Comparison of ENCODE assay signal across 2 cellular contexts in the genomic region with DNA sequence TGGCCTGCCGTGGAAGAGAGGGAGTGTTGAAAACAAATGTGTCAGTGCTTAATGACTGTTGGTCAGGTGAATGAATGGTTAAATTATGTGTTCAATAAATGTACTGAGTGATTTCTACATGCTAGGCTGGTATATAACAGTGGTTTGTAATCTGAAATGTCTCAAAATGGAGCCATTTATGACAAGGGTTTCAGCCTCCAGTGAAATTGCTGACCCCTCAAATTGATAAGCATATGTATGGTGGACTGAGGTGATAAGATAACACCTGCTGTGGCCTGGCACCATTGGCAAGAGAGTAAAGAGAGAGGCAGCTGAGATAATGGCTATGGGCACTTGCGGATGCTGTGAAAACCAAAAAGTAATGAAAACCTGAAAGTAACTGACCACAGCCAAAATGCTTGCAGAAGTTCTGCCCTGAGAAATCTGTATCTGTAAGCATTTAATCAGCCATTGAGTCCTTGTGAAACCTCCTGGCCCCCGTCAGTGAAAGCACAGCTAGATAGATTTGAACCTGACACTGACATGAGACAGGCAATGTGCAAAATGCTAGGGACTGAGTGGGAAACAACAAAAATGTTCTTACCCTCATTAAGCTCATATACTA.
TF ChIP-seq lines count a peak whose summit lies in the region.

No MANE protein-coding gene starts in this region.

TF ChIP-seq in SK-N-SH, 30 proteins besides CTCF, POLR2A, EP300 and RAD21 (continued from another document):
- TF ChIP-seq, protein P1, sequence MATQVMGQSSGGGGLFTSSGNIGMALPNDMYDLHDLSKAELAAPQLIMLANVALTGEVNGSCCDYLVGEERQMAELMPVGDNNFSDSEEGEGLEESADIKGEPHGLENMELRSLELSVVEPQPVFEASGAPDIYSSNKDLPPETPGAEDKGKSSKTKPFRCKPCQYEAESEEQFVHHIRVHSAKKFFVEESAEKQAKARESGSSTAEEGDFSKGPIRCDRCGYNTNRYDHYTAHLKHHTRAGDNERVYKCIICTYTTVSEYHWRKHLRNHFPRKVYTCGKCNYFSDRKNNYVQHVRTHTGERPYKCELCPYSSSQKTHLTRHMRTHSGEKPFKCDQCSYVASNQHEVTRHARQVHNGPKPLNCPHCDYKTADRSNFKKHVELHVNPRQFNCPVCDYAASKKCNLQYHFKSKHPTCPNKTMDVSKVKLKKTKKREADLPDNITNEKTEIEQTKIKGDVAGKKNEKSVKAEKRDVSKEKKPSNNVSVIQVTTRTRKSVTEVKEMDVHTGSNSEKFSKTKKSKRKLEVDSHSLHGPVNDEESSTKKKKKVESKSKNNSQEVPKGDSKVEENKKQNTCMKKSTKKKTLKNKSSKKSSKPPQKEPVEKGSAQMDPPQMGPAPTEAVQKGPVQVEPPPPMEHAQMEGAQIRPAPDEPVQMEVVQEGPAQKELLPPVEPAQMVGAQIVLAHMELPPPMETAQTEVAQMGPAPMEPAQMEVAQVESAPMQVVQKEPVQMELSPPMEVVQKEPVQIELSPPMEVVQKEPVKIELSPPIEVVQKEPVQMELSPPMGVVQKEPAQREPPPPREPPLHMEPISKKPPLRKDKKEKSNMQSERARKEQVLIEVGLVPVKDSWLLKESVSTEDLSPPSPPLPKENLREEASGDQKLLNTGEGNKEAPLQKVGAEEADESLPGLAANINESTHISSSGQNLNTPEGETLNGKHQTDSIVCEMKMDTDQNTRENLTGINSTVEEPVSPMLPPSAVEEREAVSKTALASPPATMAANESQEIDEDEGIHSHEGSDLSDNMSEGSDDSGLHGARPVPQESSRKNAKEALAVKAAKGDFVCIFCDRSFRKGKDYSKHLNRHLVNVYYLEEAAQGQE (IDR thresholded peaks at IDR 0.05; ENCODE audit: low read depth, low read length): no peak
- TF ChIP-seq FOSL2 (IDR thresholded peaks at IDR 0.05; ENCODE audit: borderline replicate concordance, low read depth) (no peak), NFIC (IDR thresholded peaks at IDR 0.05; ENCODE audit: borderline replicate concordance) (no peak), POLR2AphosphoS5 (IDR thresholded peaks at IDR 0.05; ENCODE audit: low read depth, low read length) (no peak), EZH2phosphoT487 (IDR thresholded peaks at IDR 0.05; ENCODE audit: borderline replicate concordance, low read depth) (no peak), RCOR1 (IDR thresholded peaks at IDR 0.05; ENCODE audit: low read length) (peak; percentile 55), GATA2 (CRISPR knock-in tag; IDR thresholded peaks at IDR 0.05) (peak; percentile 68; the same call in 1 of the 2 replicates)
- TF ChIP-seq, protein P2, sequence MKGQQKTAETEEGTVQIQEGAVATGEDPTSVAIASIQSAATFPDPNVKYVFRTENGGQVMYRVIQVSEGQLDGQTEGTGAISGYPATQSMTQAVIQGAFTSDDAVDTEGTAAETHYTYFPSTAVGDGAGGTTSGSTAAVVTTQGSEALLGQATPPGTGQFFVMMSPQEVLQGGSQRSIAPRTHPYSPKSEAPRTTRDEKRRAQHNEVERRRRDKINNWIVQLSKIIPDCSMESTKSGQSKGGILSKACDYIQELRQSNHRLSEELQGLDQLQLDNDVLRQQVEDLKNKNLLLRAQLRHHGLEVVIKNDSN (IDR thresholded peaks at IDR 0.05; ENCODE audit: borderline replicate concordance, low read depth): no peak

TF ChIP-seq in SK-N-SH treated with all-trans-retinoic acid at 6 μM for 48 hours, 23 proteins besides CTCF, POLR2A, EP300 and RAD21 (continued from another document):
- TF ChIP-seq, protein P3, sequence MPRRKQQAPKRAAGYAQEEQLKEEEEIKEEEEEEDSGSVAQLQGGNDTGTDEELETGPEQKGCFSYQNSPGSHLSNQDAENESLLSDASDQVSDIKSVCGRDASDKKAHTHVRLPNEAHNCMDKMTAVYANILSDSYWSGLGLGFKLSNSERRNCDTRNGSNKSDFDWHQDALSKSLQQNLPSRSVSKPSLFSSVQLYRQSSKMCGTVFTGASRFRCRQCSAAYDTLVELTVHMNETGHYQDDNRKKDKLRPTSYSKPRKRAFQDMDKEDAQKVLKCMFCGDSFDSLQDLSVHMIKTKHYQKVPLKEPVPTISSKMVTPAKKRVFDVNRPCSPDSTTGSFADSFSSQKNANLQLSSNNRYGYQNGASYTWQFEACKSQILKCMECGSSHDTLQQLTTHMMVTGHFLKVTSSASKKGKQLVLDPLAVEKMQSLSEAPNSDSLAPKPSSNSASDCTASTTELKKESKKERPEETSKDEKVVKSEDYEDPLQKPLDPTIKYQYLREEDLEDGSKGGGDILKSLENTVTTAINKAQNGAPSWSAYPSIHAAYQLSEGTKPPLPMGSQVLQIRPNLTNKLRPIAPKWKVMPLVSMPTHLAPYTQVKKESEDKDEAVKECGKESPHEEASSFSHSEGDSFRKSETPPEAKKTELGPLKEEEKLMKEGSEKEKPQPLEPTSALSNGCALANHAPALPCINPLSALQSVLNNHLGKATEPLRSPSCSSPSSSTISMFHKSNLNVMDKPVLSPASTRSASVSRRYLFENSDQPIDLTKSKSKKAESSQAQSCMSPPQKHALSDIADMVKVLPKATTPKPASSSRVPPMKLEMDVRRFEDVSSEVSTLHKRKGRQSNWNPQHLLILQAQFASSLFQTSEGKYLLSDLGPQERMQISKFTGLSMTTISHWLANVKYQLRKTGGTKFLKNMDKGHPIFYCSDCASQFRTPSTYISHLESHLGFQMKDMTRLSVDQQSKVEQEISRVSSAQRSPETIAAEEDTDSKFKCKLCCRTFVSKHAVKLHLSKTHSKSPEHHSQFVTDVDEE (CRISPR knock-in tag; IDR thresholded peaks at IDR 0.05): no peak
- no peak for TF ChIP-seq CSDC2 (CRISPR knock-in tag; IDR thresholded peaks at IDR 0.05)
- TF ChIP-seq, protein P4, sequence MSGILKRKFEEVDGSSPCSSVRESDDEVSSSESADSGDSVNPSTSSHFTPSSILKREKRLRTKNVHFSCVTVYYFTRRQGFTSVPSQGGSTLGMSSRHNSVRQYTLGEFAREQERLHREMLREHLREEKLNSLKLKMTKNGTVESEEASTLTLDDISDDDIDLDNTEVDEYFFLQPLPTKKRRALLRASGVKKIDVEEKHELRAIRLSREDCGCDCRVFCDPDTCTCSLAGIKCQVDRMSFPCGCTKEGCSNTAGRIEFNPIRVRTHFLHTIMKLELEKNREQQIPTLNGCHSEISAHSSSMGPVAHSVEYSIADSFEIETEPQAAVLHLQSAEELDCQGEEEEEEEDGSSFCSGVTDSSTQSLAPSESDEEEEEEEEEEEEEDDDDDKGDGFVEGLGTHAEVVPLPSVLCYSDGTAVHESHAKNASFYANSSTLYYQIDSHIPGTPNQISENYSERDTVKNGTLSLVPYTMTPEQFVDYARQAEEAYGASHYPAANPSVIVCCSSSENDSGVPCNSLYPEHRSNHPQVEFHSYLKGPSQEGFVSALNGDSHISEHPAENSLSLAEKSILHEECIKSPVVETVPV (CRISPR knock-in tag; IDR thresholded peaks at IDR 0.05): no peak
